In genomic region chr15:97940993-97941392, GRCh38 we compare ENCODE assay signal across 9 cellular contexts.
"Had no signal": no experiment of that assay in that cellular context is flagged by ENCODE, and none has a peak within 500 bp of the region (broad histone marks: within the 10 kb centered on the region; RNA-seq: fewer than 3 reads in every experiment).

No MANE protein-coding gene starts in this region.

- ATAC-seq: GM23338 had no signal

- DNase-seq: H9, HCEC 1CT, HFFc6, KBM-7 had no signal

- H3K4me2 ChIP-seq: GM23338, KMS-11 had no signal

- FAIRE-seq: H1, H54 had no signal

- H3K4me3 ChIP-seq: GM23338 had no signal

- H3K9ac ChIP-seq: KMS-11 had no signal

- H2AFZ ChIP-seq: GM23338 had no signal

- H3K27ac ChIP-seq: HL-60, KMS-11 had no signal
